Comparison of ENCODE assay signal across 16 cellular contexts in genomic region chr18:6591491-6591890, GRCh38.
"Had no signal": no experiment of that assay in that cellular context is flagged by ENCODE, and none has a peak within 500 bp of the region (broad histone marks: within the 10 kb centered on the region; RNA-seq: fewer than 3 reads in every experiment).

No MANE protein-coding gene starts in this region.

- H3K4me1 ChIP-seq: tibial artery had no signal

- H3K4me3 ChIP-seq: tibial artery had no signal

- DNase-seq: activated CD4-positive, alpha-beta T cell treated with anti-CD3 and anti-CD28 coated beads, Interleukin-2, amount 10 ng/mL, durations not matched to agents 24 days and 14 days; activated CD8-positive, alpha-beta T cell treated with anti-CD3 and anti-CD28 coated beads for 36 hours; activated naive CD4-positive, alpha-beta T cell; activated naive CD8-positive, alpha-beta T cell treated with anti-CD3 and anti-CD28 coated beads for 36 hours; activated T-cell treated with anti-CD3 and anti-CD28 coated beads, Interleukin-2, amount 50 U/mL, for 1 hour; amniotic stem cell; effector memory CD8-positive, alpha-beta T cell; hypothalamus; islet precursor cell; midbrain; stimulated activated CD4-positive, alpha-beta T cell treated with anti-CD3 and anti-CD28 coated beads, Interleukin-4, amount 100 ng/mL, for 4 hours; tibial artery had no signal

- H3K27ac ChIP-seq: tibial artery had no signal

- ATAC-seq: activated CD8-positive, alpha-beta T cell treated with anti-CD3 and anti-CD28 coated beads for 36 hours; activated T-helper 17 cell treated with anti-CD3 and anti-CD28 coated beads, Interleukin-2, amount 50 U/mL, for 72 hours; effector memory CD8-positive, alpha-beta T cell; left lobe of liver; sciatic nerve; stimulated activated memory B cell treated with anti-CD40 and anti-IgM and Interleukin-4, amounts not matched to agents 10 μg/mL and 1 μg/mL and 100 μg/mL, for 72 hours had no signal

- H3K36me3 ChIP-seq: tibial artery had no signal

- H3K9me3 ChIP-seq: tibial artery had no signal

- H3K27me3 ChIP-seq: tibial artery had no signal
